In the genomic region with DNA sequence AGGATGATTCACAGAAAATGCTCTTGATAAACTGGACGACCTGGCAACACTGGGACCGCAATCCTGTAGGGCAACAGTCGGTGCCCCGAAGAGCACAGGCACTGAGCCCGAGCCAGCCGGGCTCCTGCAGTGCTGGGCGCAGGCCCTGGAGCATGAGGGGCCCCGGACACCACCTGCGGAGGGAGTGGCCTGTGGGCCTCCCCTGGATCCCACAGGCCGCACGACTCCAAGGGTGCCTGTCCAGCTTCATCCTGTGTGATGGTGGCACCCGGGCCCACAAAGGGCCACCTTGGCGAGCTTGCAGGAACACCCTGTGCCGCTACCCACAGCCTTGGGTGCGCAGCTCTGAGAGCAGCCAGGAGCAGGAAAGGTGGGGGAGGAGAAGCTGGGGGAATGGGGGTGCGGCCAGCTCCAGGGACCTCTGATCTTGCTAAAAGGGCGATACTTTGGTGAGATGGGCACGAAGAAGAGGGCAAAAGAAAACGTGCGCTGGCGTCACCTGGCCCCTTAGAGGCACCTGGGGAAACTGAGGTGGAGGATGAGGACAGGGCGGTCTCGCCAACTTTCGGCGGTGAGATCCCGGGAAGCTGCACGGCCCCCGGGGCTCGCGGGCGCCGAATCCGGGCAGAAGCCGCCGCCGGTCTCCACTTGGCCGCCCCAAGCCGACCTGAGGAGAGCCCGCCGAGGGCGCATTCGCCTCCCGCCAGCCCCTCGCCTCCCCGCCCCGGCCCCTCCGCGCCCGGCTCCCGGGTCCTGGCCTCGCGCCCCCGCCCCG, we compare ENCODE assay signal across 7 cellular contexts. TPM values are rescaled to one million over a fixed set of nuclear protein-coding genes. Genes with fewer than 3 reads are reported as not detected.
DNase-seq lines count a peak whose midpoint lies in the region; ATAC-seq, FAIRE-seq and TF ChIP-seq lines count a peak whose summit lies in the region.

No MANE protein-coding gene starts in this region.

- H3K36me3 ChIP-seq in WERI-Rb-1 (no peaks in the 10 kb centered on the region), H1 (ENCODE audit: control insufficient read depth in 2 of 4, insufficient read depth in 4 of 4, low read length in 3 of 4) (peaks cover 0 to 9% (median 0%) of the 10 kb centered on the region in 4 experiments; a peak in 3 of 8 replicates), mucosa of rectum (ENCODE audit: control insufficient read depth in 2 of 2, insufficient read depth in 2 of 2, low read length in 2 of 2) (peaks cover 15 to 24% of the 10 kb centered on the region in 2 donors), tibial artery (peaks cover 0 to 29% (median 18%) of the 10 kb centered on the region in 3 donors)

- H3K23me2 ChIP-seq in H1 (ENCODE audit: low read depth, low read length): peaks cover 7% of the 10 kb centered on the region; the same call in 1 of the 2 replicates

- H3K9ac ChIP-seq in H1 (replicated peaks in 1 of 4; ENCODE audit: extremely low read depth in 1 of 4, low read depth in 3 of 4, low read length in 3 of 4) (peak overlapping the region in 2 of 4 experiments; percentile 35 to 68; a peak in 3 of 7 replicates), mucosa of rectum (ENCODE audit: low read depth in 1 of 2, low read length in 2 of 2) (peak overlapping the region; percentile 67 to 70)

- H2BK120ac ChIP-seq in H1 (replicated peaks; ENCODE audit: low read depth, low read length): no peak overlapping the region

- FAIRE-seq in H1 (lab: Jason Lieb, UNC): no peak

- no peak for DNase-seq in WERI-Rb-1
- peak in 1 of 2 experiments; percentile 69 for DNase-seq in H1 (ENCODE audit: low read depth in 1 of 2, low spot score in 2 of 2)
- DNase-seq in tibial artery: no peak
- DNase-seq in kidney glomerular epithelial cell (lab: John Stamatoyannopoulos, UW): no peak

- no peak overlapping the region for H2BK12ac ChIP-seq in H1 (ENCODE audit: low read depth, low read length)

- H3K79me2 ChIP-seq in H1 (ENCODE audit: control insufficient read depth in 1 of 2, insufficient read depth in 2 of 2, low read length in 2 of 2): peaks cover 0 to 2% of the 10 kb centered on the region in 2 experiments; a peak in 1 of 4 replicates

- no peak overlapping the region for H3K23ac ChIP-seq in H1 (ENCODE audit: insufficient read length)

- peaks cover 4% of the 10 kb centered on the region for H3K79me1 ChIP-seq in H1 (ENCODE audit: low read depth, low read length)

- peak overlapping the region; percentile 58 for H3K4me3 ChIP-seq in WERI-Rb-1 (ENCODE audit: low read depth, low read length)
- H3K4me3 ChIP-seq in H1 (ENCODE audit: extremely low read depth in 1 of 4, insufficient read depth in 2 of 4, low read depth in 3 of 4, low read length in 4 of 4): peak overlapping the region; percentile 25 to 72 (median 52)
- peak overlapping the region; percentile 64 to 82 for H3K4me3 ChIP-seq in mucosa of rectum (ENCODE audit: low read length in 2 of 2)
- H3K4me3 ChIP-seq in tibial artery: peak overlapping the region; percentile 67 to 79

- TF ChIP-seq POLR2A in H1 (IDR thresholded peaks at IDR 0.05; ENCODE audit: control extremely low read depth in 1 of 2, low read depth in 2 of 2, low read length in 2 of 2): no peak

- H3K56ac ChIP-seq in H1 (replicated peaks; ENCODE audit: insufficient read length, low read depth, low read length): no peak overlapping the region

- no peak overlapping the region for H2AFZ ChIP-seq in H1 (ENCODE audit: low read length)

- POLR2A ChIA-PET in H1 (lab: Charles Lee; ENCODE audit: partially characterized antibody): interaction anchor here (0.6 to 1.4 kb wide), 4 partner anchors 12 to 262 kb away, joined by 3 to 5 read pairs (median 3); no protein-coding TSS in a partner anchor

- TF ChIP-seq EP300 in H1 (IDR thresholded peaks at IDR 0.05; ENCODE audit: borderline replicate concordance in 1 of 2, low read depth in 2 of 2, low read length in 2 of 2): no peak

- intact Hi-C loops in tibial artery (cut with DNase I; ENCODE audit: low total_unique reads): loop anchor here (5.0 kb wide), 2 partner anchors 100 to 165 kb away; a partner anchor contains a TSS

- no peak overlapping the region for H2BK5ac ChIP-seq in H1 (ENCODE audit: low read depth, low read length)

- H2BK15ac ChIP-seq in H1 (ENCODE audit: low read length): no peak overlapping the region

- H3K9me3 ChIP-seq in WERI-Rb-1 (ENCODE audit: severe bottlenecking): no peaks in the 10 kb centered on the region
- H3K9me3 ChIP-seq in H1 (ENCODE audit: insufficient read depth in 2 of 2, low read depth in 1 of 2, low read length in 1 of 2): no peaks in the 10 kb centered on the region
- no peaks in the 10 kb centered on the region for H3K9me3 ChIP-seq in mucosa of rectum (ENCODE audit: control insufficient read depth in 2 of 2, low read length in 2 of 2)
- no peaks in the 10 kb centered on the region for H3K9me3 ChIP-seq in tibial artery

- H3K27me3 ChIP-seq in WERI-Rb-1 (ENCODE audit: insufficient read depth, low read depth, severe bottlenecking) (no peaks in the 10 kb centered on the region), H1 (replicated peaks in 1 of 4; ENCODE audit: control insufficient read depth in 3 of 4, extremely low read depth in 1 of 4, insufficient read depth in 3 of 4, low read length in 3 of 4) (peaks cover 0 to 6% (median 0%) of the 10 kb centered on the region in 4 experiments; a peak in 2 of 7 replicates), mucosa of rectum (ENCODE audit: control insufficient read depth in 2 of 2, insufficient read depth in 2 of 2, low read length in 2 of 2) (no peaks in the 10 kb centered on the region), tibial artery (no peaks in the 10 kb centered on the region)

- no peak overlapping the region for H4K91ac ChIP-seq in H1 (replicated peaks; ENCODE audit: insufficient read length, low read length)

- H4K5ac ChIP-seq in H1 (ENCODE audit: insufficient read length, low read depth, low read length): no peak overlapping the region

- no peak overlapping the region for H2BK20ac ChIP-seq in H1 (ENCODE audit: low read length)

- 43% methylated on average over 20 of the region's 54 CpGs; no CpG with 5 or more reads in 1 of the 2 experiments for WGBS in H1 (ENCODE audit: extremely low coverage in 1 of 2, insufficient coverage in 1 of 2, insufficient read length in 1 of 2, insufficient replicate concordance in 2 of 2, low coverage in 1 of 2, low lambda C conversion rate in 2 of 2, missing lambda C conversion rate in 1 of 2), 2 experiments

- H4K8ac ChIP-seq in H1 (ENCODE audit: extremely low read depth, insufficient read depth, low read length): no peak overlapping the region

- peak overlapping the region; percentile 64 to 82 for H3K4me2 ChIP-seq in H1 (ENCODE audit: insufficient read depth in 1 of 2, low read depth in 2 of 2, low read length in 2 of 2)

- CTCF ChIA-PET in H1 (lab: Charles Lee; ENCODE audit: partially characterized antibody): interaction anchor here (0.7 to 3.5 kb wide), 14 partner anchors 9 to 209 kb away, joined by 3 to 24 read pairs (median 4); no protein-coding TSS in a partner anchor

- H3K14ac ChIP-seq in H1 (ENCODE audit: insufficient read length): no peak overlapping the region

- TF ChIP-seq CTCF in WERI-Rb-1 (IDR thresholded peaks at IDR 0.05; ENCODE audit: low read depth, low read length) (no peak), H1 (IDR thresholded peaks at IDR 0.05; ENCODE audit: control extremely low read depth in 1 of 3, insufficient read depth in 1 of 3, low read depth in 1 of 3, low read length in 3 of 3) (no peak), tibial artery (IDR thresholded peaks at IDR 0.05) (no peak)

- H3K4ac ChIP-seq in H1 (replicated peaks; ENCODE audit: insufficient read length, low read depth, low read length): no peak overlapping the region

- peaks cover 0 to 14% of the 10 kb centered on the region in 2 experiments for H4K20me1 ChIP-seq in H1 (replicated peaks in 1 of 2; ENCODE audit: control insufficient read depth in 1 of 2, insufficient read depth in 2 of 2, low read length in 2 of 2)

- H3K27ac ChIP-seq in WERI-Rb-1 (no peak overlapping the region), H1 (ENCODE audit: low read depth, low read length) (no peak overlapping the region), mucosa of rectum (ENCODE audit: low read depth in 2 of 2, low read length in 2 of 2) (peak overlapping the region in 1 of 2 donors; percentile 56), tibial artery (peak overlapping the region; percentile 79 to 80)

- ATAC-seq in GM19023 (IDR thresholded peaks at IDR 0.05; ENCODE audit: unreplicated experiment) (peak; percentile 31), HG03354 (IDR thresholded peaks at IDR 0.05; ENCODE audit: poor library complexity, severe bottlenecking, unreplicated experiment) (peak; percentile 44)

- no peak for TF ChIP-seq RAD21 in H1 (IDR thresholded peaks at IDR 0.05 in 1 of 2, conservative IDR thresholded peaks at IDR 0.05 in 1 of 2; ENCODE audit: low read depth in 2 of 2, low read length in 2 of 2)

- no peak overlapping the region for H2AK5ac ChIP-seq in H1 (ENCODE audit: low read depth, low read length)

- H3K4me1 ChIP-seq in H1 (replicated peaks in 1 of 4; ENCODE audit: control insufficient read depth in 3 of 4, insufficient read depth in 4 of 4, low read length in 3 of 4) (peaks cover 0 to 7% (median 4%) of the 10 kb centered on the region in 4 experiments; a peak in 5 of 7 replicates), mucosa of rectum (ENCODE audit: control insufficient read depth in 2 of 2, insufficient read depth in 2 of 2, low read length in 2 of 2) (peaks cover 13 to 17% of the 10 kb centered on the region in 2 donors), tibial artery (peaks cover 0 to 22% (median 17%) of the 10 kb centered on the region in 4 donors)

- no peak overlapping the region; the same call in 1 of the 2 replicates for H3K18ac ChIP-seq in H1 (ENCODE audit: extremely low read depth, low read length)

RNA-seq across cellular contexts. Expression of a gene that starts 0.7 kb away (rescaled TPM):
- total RNA-seq in H1 (2021; fragmentation: NEBNext Ultra II Directional; extraction: Animal tissue kit (Norgen Biotek cat#: 25700)): 49.9 and 57.1 TPM in 2 replicates
- 33.6 and 46.3 TPM in 2 replicates for polyA plus RNA-seq in H1 (2011; rRNA removed)
- 43.4 TPM for polyA plus RNA-seq in H1 (2011; cell fraction: cytosol; rRNA removed)
- polyA plus RNA-seq in H1 (2011; cell fraction: nucleus; rRNA removed): 231 TPM
- 38.8 to 53.8 TPM (median 48.2 TPM) in 4 replicates for polyA plus RNA-seq in H1 (2012, experiment 1 of 2)
- 35.0 TPM for polyA plus RNA-seq in H1 (2012, experiment 2 of 2)
- 32.9 TPM for polyA plus RNA-seq in H1 (2013, experiment 1 of 2)
- 34.5 TPM for polyA plus RNA-seq in H1 (2013, experiment 2 of 2)
- polyA minus RNA-seq in H1 (2011; rRNA and poly(A)+ RNA removed): 43.7 and 44.0 TPM in 2 replicates
- polyA minus RNA-seq in H1 (2011; cell fraction: cytosol; rRNA and poly(A)+ RNA removed): 30.5 TPM
- polyA minus RNA-seq in H1 (2011; cell fraction: nucleus; rRNA and poly(A)+ RNA removed): 60.0 TPM

RNA-seq across cellular contexts. Expression of a gene that starts 48.4 kb away (rescaled TPM):
- total RNA-seq in H1 (2021; fragmentation: NEBNext Ultra II Directional; extraction: Animal tissue kit (Norgen Biotek cat#: 25700)): 22.2 and 29.6 TPM in 2 replicates
- polyA plus RNA-seq in H1 (2011; rRNA removed): 29.6 and 42.5 TPM in 2 replicates
- polyA plus RNA-seq in H1 (2011; cell fraction: cytosol; rRNA removed): 41.4 TPM
- 213 TPM for polyA plus RNA-seq in H1 (2011; cell fraction: nucleus; rRNA removed)
- 28.3 to 30.2 TPM (median 29.2 TPM) in 4 replicates for polyA plus RNA-seq in H1 (2012, experiment 1 of 2)
- polyA plus RNA-seq in H1 (2012, experiment 2 of 2): 10.6 TPM
- polyA plus RNA-seq in H1 (2013, experiment 1 of 2): 27.2 TPM
- polyA plus RNA-seq in H1 (2013, experiment 2 of 2): 24.3 TPM
- 21.4 and 22.4 TPM in 2 replicates for polyA minus RNA-seq in H1 (2011; rRNA and poly(A)+ RNA removed)
- 10.3 TPM for polyA minus RNA-seq in H1 (2011; cell fraction: cytosol; rRNA and poly(A)+ RNA removed)
- 30.9 TPM for polyA minus RNA-seq in H1 (2011; cell fraction: nucleus; rRNA and poly(A)+ RNA removed)

Comparison
In these comparisons a context has a peak if more than half of its experiments do, and no peak if none do; other contexts are left out.
1. H3K27ac ChIP-seq: peak in tibial artery (2 of 2); none in WERI-Rb-1 (single experiment) and H1 (single experiment).
2. Peak in every context shown above with its lines, with median percentiles within 50 percentile points of each other: H3K4me3 ChIP-seq.